In genomic region chr1:16145988-16146887, GRCh38 we compare ENCODE assay signal across 8 cellular contexts. TPM values are rescaled to one million over a fixed set of nuclear protein-coding genes. Genes with fewer than 3 reads are reported as not detected.
DNase-seq lines count a peak whose midpoint lies in the region; ATAC-seq and TF ChIP-seq lines count a peak whose summit lies in the region.

No MANE protein-coding gene starts in this region.

- peak overlapping the region; percentile 73 for H3K4me3 Mint-ChIP-seq in osteocyte (ENCODE audit: unreplicated experiment)
- H3K4me3 Mint-ChIP-seq in naive thymus-derived CD8-positive, alpha-beta T cell, result no peak overlapping the region

- no peak for ATAC-seq in GM18858 (IDR thresholded peaks at IDR 0.05; ENCODE audit: unreplicated experiment)
- ATAC-seq in HG03175 (IDR thresholded peaks at IDR 0.05; ENCODE audit: unreplicated experiment), result no peak
- no peak for ATAC-seq in GM21786 (IDR thresholded peaks at IDR 0.05; ENCODE audit: unreplicated experiment)
- ATAC-seq in naive thymus-derived CD8-positive, alpha-beta T cell, result no peak

- H3K4me1 Mint-ChIP-seq in osteocyte (ENCODE audit: unreplicated experiment), result peaks cover 89% of the 10 kb centered on the region
- H3K4me1 Mint-ChIP-seq in naive thymus-derived CD8-positive, alpha-beta T cell, result peaks cover 3 to 22% (median 13%) of the 10 kb centered on the region in 4 donors

- peak overlapping the region; percentile 95 for H3K27ac Mint-ChIP-seq in osteocyte (ENCODE audit: unreplicated experiment)
- H3K27ac Mint-ChIP-seq in naive thymus-derived CD8-positive, alpha-beta T cell, result no peak overlapping the region

- H3K9me3 Mint-ChIP-seq in osteocyte (ENCODE audit: unreplicated experiment), result no peaks in the 10 kb centered on the region
- H3K9me3 Mint-ChIP-seq in naive thymus-derived CD8-positive, alpha-beta T cell, result no peaks in the 10 kb centered on the region

- TF ChIP-seq CTCF in osteocyte (IDR thresholded peaks at IDR 0.05), result no peak

- peaks cover 40% of the 10 kb centered on the region for H3K36me3 Mint-ChIP-seq in osteocyte (ENCODE audit: unreplicated experiment)
- no peaks in the 10 kb centered on the region for H3K36me3 Mint-ChIP-seq in naive thymus-derived CD8-positive, alpha-beta T cell

- POLR2A ChIA-PET in naive thymus-derived CD8-positive, alpha-beta T cell (lab: Charles Lee), result no interaction called here

- H3K27me3 Mint-ChIP-seq in osteocyte (ENCODE audit: unreplicated experiment), result no peaks in the 10 kb centered on the region
- H3K27me3 Mint-ChIP-seq in naive thymus-derived CD8-positive, alpha-beta T cell, result peaks cover 0 to 4% (median under 1%) of the 10 kb centered on the region in 5 donors

- DNase-seq in ELR (ENCODE audit: low read depth) (peak; percentile 95), RKO (ENCODE audit: low spot score) (peak; percentile 91), fibroblast of peridontal ligament (ENCODE audit: extremely low read depth) (peak; percentile 69), osteocyte (ENCODE audit: extremely low spot score, unreplicated experiment) (peak; percentile 95)
- no peak for DNase-seq in naive thymus-derived CD8-positive, alpha-beta T cell

RNA-seq across cellular contexts. Expression of gene EPHA2, which starts 9.6 kb away (rescaled TPM):
- total RNA-seq in osteocyte, result 152 and 155 TPM in 2 replicates
- not detected for total RNA-seq in naive thymus-derived CD8-positive, alpha-beta T cell
- polyA plus RNA-seq in naive thymus-derived CD8-positive, alpha-beta T cell, result not detected

Comparison
In these comparisons a context has a peak if more than half of its experiments do, and no peak if none do; other contexts are left out.
1. DNase-seq: peak in ELR (single experiment), RKO (single experiment), fibroblast of peridontal ligament (single experiment) and osteocyte (single experiment); none in naive thymus-derived CD8-positive, alpha-beta T cell (0 of 10).
2. RNA of gene EPHA2, which starts 9.6 kb away (total RNA-seq): 152 to 155 TPM in osteocyte; not detected in naive thymus-derived CD8-positive, alpha-beta T cell; every median in the first group is over 100 times any median in the second.